ENCODE assay signal across 1 cellular context in the genomic region with DNA sequence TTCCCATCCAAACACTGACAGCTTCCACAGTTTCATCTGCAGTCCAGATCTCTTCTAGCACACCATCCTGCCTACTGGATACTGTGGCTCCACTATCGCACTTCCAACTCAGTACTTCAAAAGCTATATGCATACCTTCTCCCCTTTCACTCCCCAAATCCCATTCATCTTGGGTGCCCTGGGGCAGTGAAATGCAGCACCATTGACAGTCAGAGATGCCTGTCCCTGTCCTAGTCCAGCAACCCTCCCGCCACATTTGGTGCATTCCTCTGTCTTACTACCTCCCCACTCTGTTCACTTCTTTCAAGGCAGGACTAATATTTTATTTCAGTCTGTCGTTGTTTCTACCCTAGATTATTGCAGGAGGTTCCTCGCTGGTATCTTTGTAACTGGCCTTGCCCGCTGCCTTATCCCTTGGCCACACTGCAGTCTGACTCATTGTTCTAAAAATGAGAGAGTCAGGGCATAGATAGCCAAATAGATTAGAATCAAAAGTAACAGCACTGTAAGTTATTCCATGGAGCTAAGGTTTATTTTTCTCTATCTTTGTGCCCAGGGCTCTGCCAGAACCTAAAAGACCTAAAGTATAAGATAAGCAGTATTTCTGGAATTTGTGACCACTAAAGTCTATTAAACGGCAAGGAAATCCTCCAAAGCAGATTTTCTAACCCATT.
TF ChIP-seq lines count a peak whose summit lies in the region.

No MANE protein-coding gene starts in this region.

TF ChIP-seq in H1, 55 proteins besides CTCF, POLR2A, EP300 and RAD21:
- TF ChIP-seq, protein P1, sequence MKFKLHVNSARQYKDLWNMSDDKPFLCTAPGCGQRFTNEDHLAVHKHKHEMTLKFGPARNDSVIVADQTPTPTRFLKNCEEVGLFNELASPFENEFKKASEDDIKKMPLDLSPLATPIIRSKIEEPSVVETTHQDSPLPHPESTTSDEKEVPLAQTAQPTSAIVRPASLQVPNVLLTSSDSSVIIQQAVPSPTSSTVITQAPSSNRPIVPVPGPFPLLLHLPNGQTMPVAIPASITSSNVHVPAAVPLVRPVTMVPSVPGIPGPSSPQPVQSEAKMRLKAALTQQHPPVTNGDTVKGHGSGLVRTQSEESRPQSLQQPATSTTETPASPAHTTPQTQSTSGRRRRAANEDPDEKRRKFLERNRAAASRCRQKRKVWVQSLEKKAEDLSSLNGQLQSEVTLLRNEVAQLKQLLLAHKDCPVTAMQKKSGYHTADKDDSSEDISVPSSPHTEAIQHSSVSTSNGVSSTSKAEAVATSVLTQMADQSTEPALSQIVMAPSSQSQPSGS (IDR thresholded peaks at IDR 0.05; ENCODE audit: low read length): no peak
- TF ChIP-seq GABPA (IDR thresholded peaks at IDR 0.05; ENCODE audit: borderline replicate concordance, insufficient read depth, low read length) (no peak), SAP30 (IDR thresholded peaks at IDR 0.05; ENCODE audit: insufficient read depth, insufficient replicate concordance, low read length) (no peak)
